In genomic region chr5:140010798-140011197, GRCh38 we compare ENCODE assay signal across 21 cellular contexts. TPM values are rescaled to one million over a fixed set of nuclear protein-coding genes. Genes with fewer than 3 reads are reported as not detected.
A peak's percentile ranks its signal among the peaks of the same experiment; 100 is the strongest.
DNase-seq lines count a peak whose midpoint lies in the region; ATAC-seq, FAIRE-seq and TF ChIP-seq lines count a peak whose summit lies in the region.
"Had no signal": no experiment of that assay in that cellular context is flagged by ENCODE, and none has a peak within 500 bp of the region (broad histone marks: within the 10 kb centered on the region; RNA-seq: fewer than 3 reads in every experiment).

No MANE protein-coding gene starts in this region.

- no peak overlapping the region; the same call in 1 of the 2 replicates for H3K4me2 ChIP-seq in GM12878 (ENCODE audit: control insufficient read depth, insufficient read depth)
- H3K4me2 ChIP-seq: A549 had no signal

- no peaks in the 10 kb centered on the region for H3K4me1 Mint-ChIP-seq in activated CD8-positive, alpha-beta T cell treated with anti-CD3 and anti-CD28 coated beads, Interleukin-2, amount 10 ng/mL, durations not matched to agents 7 days and 5 days (ENCODE audit: low read depth)
- H3K4me1 Mint-ChIP-seq: B cell, CD14-positive monocyte had no signal

- DNase-seq in GM12878 (ENCODE audit: low read depth, low spot score) (no peak), right atrium auricular region (ENCODE audit: low spot score) (no peak), pancreas (no peak), GOT3 (lab: John Stamatoyannopoulos, UW) (no peak)
- DNase-seq in activated CD4-positive, alpha-beta T cell treated with anti-CD3 and anti-CD28 coated beads for 1 hour: no peak
- DNase-seq in activated CD8-positive, alpha-beta T cell treated with anti-CD3 and anti-CD28 coated beads, Interleukin-2, amount 10 ng/mL, durations not matched to agents 7 days and 5 days: no peak
- DNase-seq: GDM1, KBM-7, NCI-H1105 treated with DMSO at 0.1 percent for 48 hours, NCI-H2029 treated with DMSO at 0.1 percent for 48 hours, NCI-H524, NCI-H774, SHP77, SW 1271 had no signal

- no peaks in the 10 kb centered on the region for H3K9me3 Mint-ChIP-seq in activated CD8-positive, alpha-beta T cell treated with anti-CD3 and anti-CD28 coated beads, Interleukin-2, amount 10 ng/mL, durations not matched to agents 7 days and 5 days (ENCODE audit: insufficient read depth)

- ATAC-seq in GM19023 (IDR thresholded peaks at IDR 0.05; ENCODE audit: unreplicated experiment) (peak; percentile 2), HG02588 (IDR thresholded peaks at IDR 0.05; ENCODE audit: unreplicated experiment) (peak; percentile 4), GM12878 (peak; percentile 12; the same call in 1 of the 3 replicates), pancreas (no peak)
- ATAC-seq in activated CD8-positive, alpha-beta T cell treated with anti-CD3 and anti-CD28 coated beads, Interleukin-2, amount 10 ng/mL, durations not matched to agents 7 days and 5 days: no peak

- H3K27ac Mint-ChIP-seq in activated CD8-positive, alpha-beta T cell treated with anti-CD3 and anti-CD28 coated beads, Interleukin-2, amount 10 ng/mL, durations not matched to agents 7 days and 5 days: no peak overlapping the region
- H3K27ac Mint-ChIP-seq: B cell, CD14-positive monocyte had no signal

- no peak for TF ChIP-seq RAD21 in GM12878 (IDR thresholded peaks at IDR 0.05; ENCODE audit: insufficient read depth, low read depth, low read length)

- H3K4me3 ChIP-seq in GM12878: no peak overlapping the region
- no peak overlapping the region for H3K4me3 ChIP-seq in right atrium auricular region
- no peak overlapping the region for H3K4me3 ChIP-seq in pancreas
- H3K4me3 ChIP-seq: A549, HAP-1, SK-N-MC had no signal

- FAIRE-seq in GM12878 (lab: Jason Lieb, UNC) (no peak), pancreas (lab: Jason Lieb, UNC) (no peak)
- FAIRE-seq: A549 had no signal

- TF ChIP-seq CTCF in GM12878 (IDR thresholded peaks at IDR 0.05 in 2 of 3, conservative IDR thresholded peaks at IDR 0.05 in 1 of 3; ENCODE audit: control insufficient read depth in 2 of 3, extremely low read depth in 1 of 3, insufficient read depth in 1 of 3, low read depth in 3 of 3, low read length in 3 of 3) (no peak), right atrium auricular region (IDR thresholded peaks at IDR 0.05) (no peak), pancreas (IDR thresholded peaks at IDR 0.05) (no peak)

- RAD21 ChIA-PET in GM12878 (lab: Charles Lee; ENCODE audit: unreplicated experiment): interaction anchor here (1.6 to 1.8 kb wide), 2 partner anchors 19 to 31 kb away, joined by 6 to 7 read pairs; no protein-coding TSS in a partner anchor

- H3K27ac ChIP-seq in GM12878 (ENCODE audit: control insufficient read depth, insufficient read depth): peak overlapping the region; percentile 63; the same call in 1 of the 2 replicates
- H3K27ac ChIP-seq in right atrium auricular region: peak overlapping the region; percentile 27 to 62
- H3K27ac ChIP-seq in pancreas: no peak overlapping the region
- H3K27ac ChIP-seq: A549, SK-N-MC had no signal

- TF ChIP-seq EP300 in GM12878 (IDR thresholded peaks at IDR 0.05; ENCODE audit: borderline replicate concordance in 1 of 2, control insufficient read depth in 1 of 2, low read depth in 2 of 2, low read length in 2 of 2): no peak

- H2AFZ ChIP-seq in GM12878 (ENCODE audit: control insufficient read depth, low read depth, low read length): no peak overlapping the region

- intact Hi-C loops in GM12878 (cut with micrococcal nuclease; ENCODE audit: unreplicated experiment) (loop anchor here (2.0 kb wide), 1 partner anchor 22 kb away; no protein-coding TSS in a partner anchor), pancreas (cut with DNase I) (no loop called here)

- H3K27me3 ChIP-seq in GM12878 (replicated peaks in 1 of 2; ENCODE audit: control insufficient read depth in 2 of 2, insufficient read depth in 2 of 2, low read length in 1 of 2) (no peaks in the 10 kb centered on the region), right atrium auricular region (no peaks in the 10 kb centered on the region), pancreas (no peaks in the 10 kb centered on the region)

- TF ChIP-seq POLR2A in GM12878 (IDR thresholded peaks at IDR 0.05; ENCODE audit: low read depth, low read length): no peak

- no TSS peak for BruUV-seq in GM12878 (replicated peaks; lab: Mats Ljungman, UMichigan)

- POLR2A ChIA-PET in GM12878 (lab: Charles Lee): interaction anchor here (1.0 kb wide), 1 partner anchor 16 kb away, joined by 4 read pairs; no protein-coding TSS in a partner anchor
- POLR2A ChIA-PET in activated CD8-positive, alpha-beta T cell treated with anti-CD3 and anti-CD28 coated beads, Interleukin-2, amount 10 ng/mL, durations not matched to agents 7 days and 5 days (lab: Charles Lee): no interaction called here

- H3K4me1 ChIP-seq in GM12878 (ENCODE audit: control insufficient read depth, insufficient read depth, low read length) (peaks cover 22% of the 10 kb centered on the region), right atrium auricular region (no peaks in the 10 kb centered on the region), pancreas (no peaks in the 10 kb centered on the region)
- H3K4me1 ChIP-seq: A549, HAP-1 had no signal

- no peaks in the 10 kb centered on the region for H4K20me1 ChIP-seq in GM12878 (ENCODE audit: control insufficient read depth, insufficient read depth)

- no peak overlapping the region for H3K4me3 Mint-ChIP-seq in activated CD8-positive, alpha-beta T cell treated with anti-CD3 and anti-CD28 coated beads, Interleukin-2, amount 10 ng/mL, durations not matched to agents 7 days and 5 days
- H3K4me3 Mint-ChIP-seq: B cell, CD14-positive monocyte had no signal

- in situ Hi-C loops in GM12878 (cut with MboI): no loop called here

- CTCF ChIA-PET in GM12878 (lab: Yijun Ruan, JAX): interaction anchor here (6.1 kb wide), 1 partner anchor 41 kb away, joined by 45 read pairs; no protein-coding TSS in a partner anchor
- CTCF ChIA-PET in activated CD8-positive, alpha-beta T cell treated with anti-CD3 and anti-CD28 coated beads, Interleukin-2, amount 10 ng/mL, durations not matched to agents 7 days and 5 days (lab: Charles Lee): no interaction called here

- peaks cover 34% of the 10 kb centered on the region for H3K79me2 ChIP-seq in GM12878 (ENCODE audit: control insufficient read depth, insufficient read depth, low read length)

- H3K9me3 ChIP-seq in GM12878 (replicated peaks; ENCODE audit: control insufficient read depth, insufficient read depth, low read length): peaks cover 2% of the 10 kb centered on the region; the same call in 2 of the 3 replicates
- no peaks in the 10 kb centered on the region for H3K9me3 ChIP-seq in right atrium auricular region
- no peaks in the 10 kb centered on the region for H3K9me3 ChIP-seq in pancreas
- H3K9me3 ChIP-seq: A549, HAP-1 had no signal

- SMC1A ChIA-PET in GM12878 (lab: Charles Lee; ENCODE audit: uncharacterized antibody, unreplicated experiment): interaction anchor here (27.7 kb wide), 1 partner anchor 31 kb away, joined by 394 read pairs; the partner anchor contains the start of gene NRG2

- no peak overlapping the region for H3K9ac ChIP-seq in GM12878 (ENCODE audit: control insufficient read depth, insufficient read depth, low read length)

- 97% methylated on average over 3 of the region's 3 CpGs for WGBS in GM12878 (ENCODE audit: insufficient coverage, insufficient replicate concordance, low lambda C conversion rate, missing lambda C conversion rate)
- WGBS in pancreas, 2 donors: 72 to 81% methylated on average over 3 of the region's 3 CpGs

- no peaks in the 10 kb centered on the region for H3K36me3 Mint-ChIP-seq in activated CD8-positive, alpha-beta T cell treated with anti-CD3 and anti-CD28 coated beads, Interleukin-2, amount 10 ng/mL, durations not matched to agents 7 days and 5 days (ENCODE audit: low read depth)
- H3K36me3 Mint-ChIP-seq: CD14-positive monocyte had no signal

- H3K27me3 Mint-ChIP-seq in activated CD8-positive, alpha-beta T cell treated with anti-CD3 and anti-CD28 coated beads, Interleukin-2, amount 10 ng/mL, durations not matched to agents 7 days and 5 days (ENCODE audit: low read depth): peaks cover 5% of the 10 kb centered on the region

- no peaks in the 10 kb centered on the region; a peak in 1 of 4 replicates for H3K36me3 ChIP-seq in GM12878 (ENCODE audit: control insufficient read depth in 2 of 2, insufficient read depth in 2 of 2, low read length in 1 of 2)
- no peaks in the 10 kb centered on the region for H3K36me3 ChIP-seq in right atrium auricular region
- H3K36me3 ChIP-seq in pancreas: no peaks in the 10 kb centered on the region
- H3K36me3 ChIP-seq: HAP-1 had no signal

TF ChIP-seq in GM12878, 131 proteins besides CTCF, POLR2A, EP300 and RAD21 (continues in another document):
- TF ChIP-seq NR2C1 (IDR thresholded peaks at IDR 0.05) (no peak), EGR1 (IDR thresholded peaks at IDR 0.05; ENCODE audit: borderline replicate concordance in 1 of 2, low read depth in 2 of 2, low read length in 2 of 2) (no peak)

RNA-seq across cellular contexts. Expression of gene NRG2, which starts 32.3 kb away (rescaled TPM):
- 53.8 and 54.8 TPM in 2 replicates for total RNA-seq in GM12878 (2013; cell fraction: nucleolus; rRNA removed)
- 19.7 and 20.3 TPM in 2 replicates for total RNA-seq in GM12878 (2014; rRNA removed)
- total RNA-seq in GM12878 (2014; rRNA removed; fragmentation: Illumina TruSeq; extraction: Trizol): 10.8 and 11.9 TPM in 2 replicates
- total RNA-seq in GM12878 (2021): 21.0 and 21.7 TPM in 2 replicates
- polyA plus RNA-seq in GM12878 (2011; ENCODE audit: low read depth): 1.5 TPM
- 3.2 and 7.3 TPM in 2 replicates for polyA plus RNA-seq in GM12878 (2011; rRNA removed)
- polyA plus RNA-seq in GM12878 (2011; cell fraction: cytosol; rRNA removed): 7.9 and 9.5 TPM in 2 replicates
- polyA plus RNA-seq in GM12878 (2011; cell fraction: nucleus; rRNA removed): 18.4 and 19.2 TPM in 2 replicates
- polyA plus RNA-seq in GM12878 (2012): 4.3 and 4.8 TPM in 2 replicates
- polyA plus RNA-seq in GM12878 (2014; fragmentation: Illumina TruSeq; extraction: Trizol): 4.9 and 11.8 TPM in 2 replicates
- under 1 TPM; 0.10 to 0.15 TPM for polyA plus RNA-seq in GM12878 (2014; fragmentation: Nextera tagmentation; extraction: Ambion mirVana)
- polyA plus RNA-seq in GM12878 (2014; rRNA removed): 15.4 and 18.7 TPM in 2 replicates
- 1 to 10 TPM; 3.1 to 3.7 TPM for polyA plus RNA-seq in GM12878 (2016; fragmentation: Nextera tagmentation; extraction: Ambion mirVana)
- polyA minus RNA-seq in GM12878 (2011; rRNA and poly(A)+ RNA removed): 5.3 and 9.1 TPM in 2 replicates
- polyA minus RNA-seq in GM12878 (2011; cell fraction: cytosol; rRNA and poly(A)+ RNA removed): 3.5 and 5.5 TPM in 2 replicates
- 8.6 and 15.8 TPM in 2 replicates for polyA minus RNA-seq in GM12878 (2011; cell fraction: nucleus; rRNA and poly(A)+ RNA removed)
- 1 to 10 TPM; 1.8 to 1.9 TPM for total RNA-seq in right atrium auricular region
- total RNA-seq in pancreas: 1 to 10 TPM; 1.5 to 5.2 (median 3.7) TPM
- polyA plus RNA-seq in pancreas: 1 to 10 TPM; 1.2 to 3.3 TPM
- total RNA-seq in activated CD8-positive, alpha-beta T cell treated with anti-CD3 and anti-CD28 coated beads, Interleukin-2, amount 10 ng/mL, durations not matched to agents 7 days and 5 days: not detected
- polyA plus RNA-seq: CD14-positive monocyte had no signal

Comparison
In these comparisons a context has a peak if more than half of its experiments do, and no peak if none do; other contexts are left out.
1. ATAC-seq: peak in GM19023 (single experiment), HG02588 (single experiment) and GM12878 (single experiment); none in pancreas (0 of 4) and activated CD8-positive, alpha-beta T cell treated with anti-CD3 and anti-CD28 coated beads, Interleukin-2, amount 10 ng/mL, durations not matched to agents 7 days and 5 days (single experiment).
2. H3K27ac ChIP-seq: peak in GM12878 (single experiment) and right atrium auricular region (2 of 2); none in pancreas (0 of 4).